Comparison of ENCODE assay signal across 10 cellular contexts in the genomic region with DNA sequence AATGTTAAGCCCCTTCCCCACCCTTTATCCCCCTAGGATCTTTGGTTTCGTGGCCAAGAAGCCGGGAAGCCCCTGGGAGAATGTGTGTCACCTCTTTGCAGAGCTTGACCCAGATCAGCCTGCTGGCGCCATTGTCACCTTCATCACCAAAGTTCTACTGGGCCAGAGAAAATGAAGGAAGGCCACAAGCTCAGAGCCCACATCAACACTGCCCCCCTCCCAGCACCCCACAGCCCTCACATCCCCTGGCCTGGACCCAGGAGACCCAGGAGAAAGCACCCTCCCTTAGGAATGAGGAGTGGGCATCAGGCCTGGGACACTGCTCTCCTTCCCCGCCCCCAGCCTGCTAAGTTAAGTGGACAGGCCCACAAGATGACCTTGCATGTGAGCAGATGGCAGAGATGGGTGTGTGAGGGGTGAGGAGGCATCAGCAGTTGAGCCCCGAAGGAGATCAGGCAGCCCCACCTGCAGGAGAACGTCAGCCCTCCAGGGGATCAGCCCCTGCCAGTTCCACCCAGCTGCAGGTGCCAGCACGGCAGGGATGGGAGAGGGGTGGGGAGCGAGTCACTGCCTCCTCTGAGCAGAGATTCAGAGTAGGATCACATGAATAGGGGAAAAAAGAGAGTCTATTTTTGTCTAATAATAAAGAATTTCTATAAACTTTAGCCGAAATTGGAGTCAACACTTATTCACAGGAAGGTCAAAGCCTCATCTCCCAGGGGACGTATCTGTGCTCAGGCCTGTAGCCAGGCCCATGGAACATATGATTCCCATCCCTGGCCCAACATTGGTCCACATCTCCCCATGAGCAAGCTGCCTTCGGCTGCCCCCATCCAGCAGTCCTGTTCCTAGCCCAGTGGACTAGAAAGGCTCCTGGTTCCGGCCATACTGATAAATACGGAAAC. TPM values are rescaled to one million over a fixed set of nuclear protein-coding genes. Genes with fewer than 3 reads are reported as not detected.
DNase-seq lines count a peak whose midpoint lies in the region; ATAC-seq and TF ChIP-seq lines count a peak whose summit lies in the region.
"Had no signal": no experiment of that assay in that cellular context is flagged by ENCODE, and none has a peak within 500 bp of the region (broad histone marks: within the 10 kb centered on the region; RNA-seq: fewer than 3 reads in every experiment).

No MANE protein-coding gene starts in this region.

- no peaks in the 10 kb centered on the region for H3K9me3 ChIP-seq in HEK293 (ENCODE audit: control insufficient read depth, insufficient read depth, low read depth, low read length)
- H3K9me3 ChIP-seq in right atrium auricular region, result no peaks in the 10 kb centered on the region
- no peaks in the 10 kb centered on the region for H3K9me3 ChIP-seq in stomach
- H3K9me3 ChIP-seq: neutrophil had no signal

- H3K27ac ChIP-seq in HEK293 (ENCODE audit: extremely low read depth, low read depth, low read length), result no peak overlapping the region
- peak overlapping the region; percentile 34 for H3K27ac ChIP-seq in angular gyrus (ENCODE audit: low read depth, low read length)
- H3K27ac ChIP-seq in right atrium auricular region, result peak overlapping the region; percentile 67 to 80
- peak overlapping the region in 4 of 5 donors; percentile 29 to 81 (median 72) for H3K27ac ChIP-seq in stomach
- H3K27ac ChIP-seq: neutrophil had no signal

- no peak for TF ChIP-seq EP300 in stomach (IDR thresholded peaks at IDR 0.05)

- H3K4me3 ChIP-seq in HEK293 (ENCODE audit: low read depth, low read length) (no peak overlapping the region), right atrium auricular region (no peak overlapping the region), stomach (no peak overlapping the region)

- peaks cover 6% of the 10 kb centered on the region for H3K4me1 ChIP-seq in HEK293 (ENCODE audit: control insufficient read depth, insufficient read depth, low read length)
- peaks cover 0 to 84% of the 10 kb centered on the region in 2 donors for H3K4me1 ChIP-seq in right atrium auricular region
- H3K4me1 ChIP-seq in stomach, result peaks cover 44 to 86% (median 65%) of the 10 kb centered on the region in 4 donors

- intact Hi-C loops in stomach (cut with DNase I; ENCODE audit: low total_unique reads), result no loop called here

- H3K27me3 ChIP-seq in right atrium auricular region (no peaks in the 10 kb centered on the region), stomach (no peaks in the 10 kb centered on the region)
- H3K27me3 ChIP-seq: neutrophil had no signal

- H3K36me3 ChIP-seq in HEK293 (ENCODE audit: control insufficient read depth in 2 of 2, insufficient read depth in 1 of 2, low read length in 2 of 2), result peaks cover 0 to 58% of the 10 kb centered on the region in 2 experiments; a peak in 1 of 3 replicates
- peaks cover 82% of the 10 kb centered on the region for H3K36me3 ChIP-seq in right atrium auricular region
- peaks cover 53 to 100% (median 95%) of the 10 kb centered on the region in 4 donors for H3K36me3 ChIP-seq in stomach

- POLR2A ChIA-PET in HEK293 (lab: Yijun Ruan, JAX), result interaction anchor here (0.6 to 2.7 kb wide), 3 partner anchors 10 to 35 kb away, joined by 3 to 17 read pairs (median 3); no protein-coding TSS in a partner anchor

- TF ChIP-seq CTCF in HEK293 (tag by site-specific recombination; IDR thresholded peaks at IDR 0.05) (no peak), right atrium auricular region (IDR thresholded peaks at IDR 0.05) (peak in 1 of 2 donors; percentile 22), stomach (IDR thresholded peaks at IDR 0.05) (no peak)

- CTCF ChIA-PET in HEK293 (lab: Yijun Ruan, JAX), result interaction anchor here (0.5 to 11.5 kb wide), 11 partner anchors 9 to 154 kb away, joined by 3 to 264 read pairs (median 6); a partner anchor contains a TSS

- DNase-seq in right atrium auricular region (ENCODE audit: low spot score) (peak; percentile 86), stomach (no peak)
- DNase-seq in activated CD4-positive, CD25-positive, alpha-beta regulatory T cell (lab: John Stamatoyannopoulos, UW), result no peak

- 55 to 75% (median 66%) methylated on average over 12 to 13 of the region's 13 CpGs for WGBS in stomach, 5 donors

- ATAC-seq in GM18870 (IDR thresholded peaks at IDR 0.05; ENCODE audit: unreplicated experiment) (no peak), GM21723 (IDR thresholded peaks at IDR 0.05; ENCODE audit: unreplicated experiment) (no peak), GM21576 (IDR thresholded peaks at IDR 0.05; ENCODE audit: unreplicated experiment) (no peak)
- ATAC-seq: esophagus mucosa had no signal

- no peak for TF ChIP-seq POLR2A in stomach (IDR thresholded peaks at IDR 0.05)

TF ChIP-seq in HEK293, 187 proteins besides CTCF, POLR2A, EP300 and RAD21:
- peak; percentile 67 for TF ChIP-seq KLF1 (tag by site-specific recombination; IDR thresholded peaks at IDR 0.05)
- TF ChIP-seq, protein P1, sequence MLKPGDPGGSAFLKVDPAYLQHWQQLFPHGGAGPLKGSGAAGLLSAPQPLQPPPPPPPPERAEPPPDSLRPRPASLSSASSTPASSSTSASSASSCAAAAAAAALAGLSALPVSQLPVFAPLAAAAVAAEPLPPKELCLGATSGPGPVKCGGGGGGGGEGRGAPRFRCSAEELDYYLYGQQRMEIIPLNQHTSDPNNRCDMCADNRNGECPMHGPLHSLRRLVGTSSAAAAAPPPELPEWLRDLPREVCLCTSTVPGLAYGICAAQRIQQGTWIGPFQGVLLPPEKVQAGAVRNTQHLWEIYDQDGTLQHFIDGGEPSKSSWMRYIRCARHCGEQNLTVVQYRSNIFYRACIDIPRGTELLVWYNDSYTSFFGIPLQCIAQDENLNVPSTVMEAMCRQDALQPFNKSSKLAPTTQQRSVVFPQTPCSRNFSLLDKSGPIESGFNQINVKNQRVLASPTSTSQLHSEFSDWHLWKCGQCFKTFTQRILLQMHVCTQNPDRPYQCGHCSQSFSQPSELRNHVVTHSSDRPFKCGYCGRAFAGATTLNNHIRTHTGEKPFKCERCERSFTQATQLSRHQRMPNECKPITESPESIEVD (tag by site-specific recombination; IDR thresholded peaks at IDR 0.05), result no peak
- peak; percentile 82 for TF ChIP-seq ZIC2 (tag by site-specific recombination; IDR thresholded peaks at IDR 0.05)
- TF ChIP-seq ZBTB17 (tag by site-specific recombination; IDR thresholded peaks at IDR 0.05), result peak; percentile 44
- no peak for TF ChIP-seq ZNF76 (tag by site-specific recombination; IDR thresholded peaks at IDR 0.05; ENCODE audit: borderline replicate concordance, low read depth)
- TF ChIP-seq ZNF311 (tag by site-specific recombination; IDR thresholded peaks at IDR 0.05; ENCODE audit: borderline replicate concordance), result no peak
- peak; percentile 92 for TF ChIP-seq GLIS1 (tag by site-specific recombination; IDR thresholded peaks at IDR 0.05)
- no peak for TF ChIP-seq ZNF354C (tag by site-specific recombination; IDR thresholded peaks at IDR 0.05; ENCODE audit: borderline replicate concordance, low read depth)
- TF ChIP-seq ZNF211 (tag by site-specific recombination; IDR thresholded peaks at IDR 0.05; ENCODE audit: low read depth), result no peak
- no peak for TF ChIP-seq ZNF23 (tag by site-specific recombination; IDR thresholded peaks at IDR 0.05; ENCODE audit: borderline replicate concordance)

RNA-seq across cellular contexts. Expression of a gene that starts 14.1 kb away (rescaled TPM):
- 100 to 1,000 TPM in 1 of 2 donors, 10 to 100 TPM in 1; 76.2 to 153 TPM for total RNA-seq in right atrium auricular region
- total RNA-seq in stomach, result 100 to 1,000 TPM in 2 of 5 donors, 10 to 100 TPM in 3; 38.5 to 164 (median 44.2) TPM
- 100 to 1,000 TPM in 1 of 3 donors, 10 to 100 TPM in 2; 71.0 to 104 (median 76.5) TPM for polyA plus RNA-seq in stomach

RNA-seq across cellular contexts. Expression of a gene that starts 15.2 kb away (rescaled TPM):
- total RNA-seq in right atrium auricular region (10 to 100 TPM; 33.5 to 64.5 TPM), stomach (10 to 100 TPM; 17.8 to 99.8 (median 50.9) TPM)
- polyA plus RNA-seq in stomach, result 10 to 100 TPM; 26.3 to 30.5 (median 29.8) TPM

RNA-seq across cellular contexts. Expression of a gene that starts 33.5 kb away (rescaled TPM):
- total RNA-seq in right atrium auricular region, result 100 to 1,000 TPM in 1 of 2 donors, 10 to 100 TPM in 1; 99.0 to 358 TPM
- total RNA-seq in stomach, result 100 to 1,000 TPM in 2 of 5 donors, 10 to 100 TPM in 3; 22.6 to 388 (median 95.1) TPM
- polyA plus RNA-seq in stomach, result 100 to 1,000 TPM in 1 of 3 donors, 10 to 100 TPM in 2; 30.6 to 124 (median 54.7) TPM

RNA-seq across cellular contexts. Expression of a gene that starts 39.3 kb away (rescaled TPM):
- total RNA-seq in right atrium auricular region, result not detected
- under 1 TPM in 1 of 5 donors, not detected in 4; 0.92 TPM for total RNA-seq in stomach
- polyA plus RNA-seq in stomach, result under 1 TPM in 1 of 3 donors, not detected in 2; 0.28 TPM
- total RNA-seq: esophagus mucosa had no signal

RNA-seq across cellular contexts. Expression of a gene that starts 57.7 kb away (rescaled TPM):
- 100 to 1,000 TPM; 272 to 383 TPM for total RNA-seq in right atrium auricular region
- 100 to 1,000 TPM; 319 to 833 (median 400) TPM for total RNA-seq in stomach
- polyA plus RNA-seq in stomach, result 100 to 1,000 TPM; 101 to 262 (median 179) TPM
